ENCODE assay signal across 10 cellular contexts in the genomic region with DNA sequence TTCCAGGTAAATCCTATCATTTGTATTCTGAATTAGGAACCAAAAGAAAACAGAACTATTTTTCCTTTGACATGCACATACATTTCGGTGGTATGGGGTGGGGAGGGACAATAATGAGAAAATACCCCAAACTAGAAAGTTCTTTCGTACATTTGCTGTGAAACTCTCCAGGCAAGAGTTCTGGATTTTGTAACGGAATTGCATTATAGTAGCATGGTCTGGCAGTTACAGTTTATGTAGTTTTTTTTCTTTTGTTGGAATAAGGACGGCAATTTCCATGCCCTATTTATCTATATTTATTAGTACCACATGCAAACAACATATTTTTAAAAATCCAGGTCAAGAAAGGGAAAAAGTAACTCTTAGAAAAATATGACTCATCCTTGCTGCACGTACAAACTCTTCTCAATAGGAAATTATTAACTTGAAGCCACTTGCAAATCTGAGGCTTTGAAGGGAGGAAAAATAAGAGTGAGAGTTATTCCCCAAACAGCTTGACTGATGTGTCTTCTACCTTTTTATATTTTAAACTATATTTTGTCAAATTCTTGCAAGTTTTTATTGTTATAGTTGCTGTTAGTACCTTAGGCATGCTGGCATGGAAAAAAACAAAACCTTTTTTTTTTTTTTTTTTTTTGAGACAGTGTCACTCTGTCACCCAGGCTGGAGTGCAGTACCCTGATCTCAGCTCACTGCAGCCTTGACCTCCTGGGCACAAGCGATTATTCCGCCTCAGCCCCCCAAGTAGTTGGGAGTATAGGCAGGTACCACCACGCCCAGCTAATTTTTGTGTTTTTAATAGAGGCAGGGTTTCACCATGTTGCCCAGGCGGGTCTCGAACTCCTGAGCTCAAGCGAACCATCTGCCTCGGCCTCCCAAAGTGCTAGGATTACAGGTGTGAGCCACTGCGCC.
DNase-seq lines count a peak whose midpoint lies in the region; ATAC-seq and TF ChIP-seq lines count a peak whose summit lies in the region.
"Had no signal": no experiment of that assay in that cellular context is flagged by ENCODE, and none has a peak within 500 bp of the region (broad histone marks: within the 10 kb centered on the region; RNA-seq: fewer than 3 reads in every experiment).

No MANE protein-coding gene starts in this region.

- ATAC-seq in GM21717 (IDR thresholded peaks at IDR 0.05; ENCODE audit: unreplicated experiment) (no peak), HG03432 (IDR thresholded peaks at IDR 0.05; ENCODE audit: unreplicated experiment) (no peak)

- WGBS in esophagus muscularis mucosa, result 87% methylated on average over 13 of the region's 13 CpGs

- TF ChIP-seq POLR2A in esophagus muscularis mucosa (IDR thresholded peaks at IDR 0.05; ENCODE audit: low read depth), result no peak

- peak overlapping the region in 3 of 4 donors; percentile 12 to 59 (median 24) for H3K27ac ChIP-seq in esophagus muscularis mucosa (replicated peaks in 1 of 4)
- H3K27ac ChIP-seq in rectal smooth muscle tissue (ENCODE audit: low read depth, low read length), result peak overlapping the region; percentile 56
- H3K27ac ChIP-seq in WERI-Rb-1, result no peak overlapping the region
- H3K27ac ChIP-seq: epithelial cell of prostate had no signal

- intact Hi-C loops in esophagus muscularis mucosa (cut with DNase I), result no loop called here

- H3K9me3 ChIP-seq in esophagus muscularis mucosa (no peaks in the 10 kb centered on the region), WERI-Rb-1 (ENCODE audit: severe bottlenecking) (no peaks in the 10 kb centered on the region)

- TF ChIP-seq CTCF in AG09309 (IDR thresholded peaks at IDR 0.05; ENCODE audit: control insufficient read depth, insufficient read depth, low read depth, low read length, missing control alignments), result no peak
- no peak for TF ChIP-seq CTCF in esophagus muscularis mucosa (IDR thresholded peaks at IDR 0.05)
- TF ChIP-seq CTCF in WERI-Rb-1 (IDR thresholded peaks at IDR 0.05; ENCODE audit: low read depth, low read length), result no peak

- H3K36me3 ChIP-seq in esophagus muscularis mucosa (peaks cover 0 to 8% (median 1%) of the 10 kb centered on the region in 4 donors), rectal smooth muscle tissue (ENCODE audit: control insufficient read depth, insufficient read depth, low read length) (no peaks in the 10 kb centered on the region), WERI-Rb-1 (no peaks in the 10 kb centered on the region)

- DNase-seq in AG09309 (ENCODE audit: low read depth), result peak; percentile 25
- DNase-seq in LoVo (ENCODE audit: low spot score), result peak; percentile 31
- DNase-seq in esophagus muscularis mucosa (ENCODE audit: extremely low spot score), result no peak
- no peak for DNase-seq in WERI-Rb-1
- no peak for DNase-seq in SKM-1 (lab: John Stamatoyannopoulos, UW; ENCODE audit: unreplicated experiment)
- DNase-seq: NCI-H345 had no signal

- TF ChIP-seq EP300 in esophagus muscularis mucosa (IDR thresholded peaks at IDR 0.05), result no peak

- no peak overlapping the region for H3K9ac ChIP-seq in rectal smooth muscle tissue (ENCODE audit: low read length)

- peaks cover 21 to 36% (median 33%) of the 10 kb centered on the region in 4 donors for H3K4me1 ChIP-seq in esophagus muscularis mucosa
- peaks cover 11% of the 10 kb centered on the region for H3K4me1 ChIP-seq in rectal smooth muscle tissue (ENCODE audit: control insufficient read depth, insufficient read depth, low read length)

- H3K27me3 ChIP-seq in esophagus muscularis mucosa (no peaks in the 10 kb centered on the region), rectal smooth muscle tissue (ENCODE audit: control insufficient read depth, insufficient read depth, low read length) (no peaks in the 10 kb centered on the region), WERI-Rb-1 (ENCODE audit: insufficient read depth, low read depth, severe bottlenecking) (no peaks in the 10 kb centered on the region)

- H3K4me3 ChIP-seq in AG09309 (ENCODE audit: control insufficient read depth, low read depth, low read length), result no peak overlapping the region
- no peak overlapping the region for H3K4me3 ChIP-seq in esophagus muscularis mucosa
- no peak overlapping the region for H3K4me3 ChIP-seq in rectal smooth muscle tissue (ENCODE audit: low read length)
- no peak overlapping the region for H3K4me3 ChIP-seq in WERI-Rb-1 (ENCODE audit: low read depth, low read length)

Comparison
In these comparisons a context has a peak if more than half of its experiments do, and no peak if none do; other contexts are left out.
1. DNase-seq: peak in AG09309 (single experiment) and LoVo (single experiment); none in esophagus muscularis mucosa (single experiment), WERI-Rb-1 (single experiment) and SKM-1 (single experiment).